10 cellular contexts compared by ENCODE assay signal in genomic region chr7:98286093-98286525, GRCh38. TPM values are rescaled to one million over a fixed set of nuclear protein-coding genes. Genes with fewer than 3 reads are reported as not detected.
DNase-seq lines count a peak whose midpoint lies in the region; ATAC-seq, FAIRE-seq and TF ChIP-seq lines count a peak whose summit lies in the region.
"Had no signal": no experiment of that assay in that cellular context is flagged by ENCODE, and none has a peak within 500 bp of the region (broad histone marks: within the 10 kb centered on the region; RNA-seq: fewer than 3 reads in every experiment).

No MANE protein-coding gene starts in this region.

- peaks cover 87% of the 10 kb centered on the region for H3K79me2 ChIP-seq in endothelial cell of umbilical vein (ENCODE audit: control insufficient read depth, insufficient read depth, low read length)

- no peak for DNase-seq in AG04450 (ENCODE audit: low read depth, low spot score)
- peak; percentile 79 for DNase-seq in NOMO-1 treated with dmso at 0.1 percent for 144 hours (lab: John Stamatoyannopoulos, UW; ENCODE audit: unreplicated experiment)
- no peak for DNase-seq in endothelial cell of umbilical vein (ENCODE audit: low read depth, low spot score)
- DNase-seq in mucosa of descending colon = peak; percentile 58 to 70 (median 65)
- DNase-seq in NCI-H1436 treated with DMSO at 0.1 percent for 48 hours (lab: John Stamatoyannopoulos, UW) = no peak
- DNase-seq: activated naive CD4-positive, alpha-beta T cell treated with Interleukin-2 at 50 U/mL for 16 hours; stimulated activated CD4-positive, alpha-beta T cell treated with anti-CD3 and anti-CD28 coated beads, Interleukin-1b, Interleukin-23, amount 100 ng/mL, for 48 hours had no signal

- dilution Hi-C loops in endothelial cell of umbilical vein (cut with MboI; ENCODE audit: extremely low pct_ligation_motif_present, low sequenced_read_pairs) = no loop called here

- peaks cover 34% of the 10 kb centered on the region for H3K4me1 ChIP-seq in endothelial cell of umbilical vein (ENCODE audit: control insufficient read depth, extremely low read depth, insufficient read depth, low read length)
- H3K4me1 ChIP-seq in mucosa of descending colon (ENCODE audit: low read depth) = peaks cover 60% of the 10 kb centered on the region

- no peak for TF ChIP-seq CTCF in AG04450 (IDR thresholded peaks at IDR 0.05; ENCODE audit: low read depth, low read length)
- no peak for TF ChIP-seq CTCF in endothelial cell of umbilical vein (IDR thresholded peaks at IDR 0.05; ENCODE audit: extremely low read depth in 1 of 2, insufficient read depth in 1 of 2, low read depth in 1 of 2, low read length in 2 of 2)
- no peak for TF ChIP-seq CTCF in mucosa of descending colon (IDR thresholded peaks at IDR 0.05)

- ATAC-seq in mucosa of descending colon = no peak
- ATAC-seq in HG02852 (IDR thresholded peaks at IDR 0.05; ENCODE audit: unreplicated experiment) = no peak
- ATAC-seq in GM21737 (IDR thresholded peaks at IDR 0.05; ENCODE audit: unreplicated experiment) = no peak
- no peak for ATAC-seq in GM21423 (IDR thresholded peaks at IDR 0.05; ENCODE audit: unreplicated experiment)

- peak overlapping the region; percentile 11 for H3K27ac ChIP-seq in AG04450 (ENCODE audit: low read depth, low read length)
- H3K27ac ChIP-seq in endothelial cell of umbilical vein (ENCODE audit: insufficient read depth, low read depth, low read length) = peak overlapping the region; percentile 63

- H2AFZ ChIP-seq in endothelial cell of umbilical vein (ENCODE audit: low read depth, low read length) = no peak overlapping the region

- no peak for FAIRE-seq in endothelial cell of umbilical vein (lab: Jason Lieb, UNC)

- H3K4me3 ChIP-seq in AG04450 (ENCODE audit: low read depth, low read length) (no peak overlapping the region), endothelial cell of umbilical vein (replicated peaks in 1 of 3; ENCODE audit: insufficient read depth in 1 of 3, low read depth in 1 of 3, low read length in 3 of 3) (no peak overlapping the region), mucosa of descending colon (no peak overlapping the region)

- H3K4me2 ChIP-seq in endothelial cell of umbilical vein (ENCODE audit: insufficient read depth, low read length) = peak overlapping the region; percentile 87

- intact Hi-C loops in endothelial cell of umbilical vein (cut with micrococcal nuclease) (no loop called here), mucosa of descending colon (cut with DNase I, micrococcal nuclease) (loop anchor here in 1 of 2 donors (10.0 kb wide), 1 partner anchor 119 kb away; the partner anchor contains the start of gene BAIAP2L1)

- peaks cover 2% of the 10 kb centered on the region for H4K20me1 ChIP-seq in endothelial cell of umbilical vein (replicated peaks; ENCODE audit: control insufficient read depth, extremely low read depth, insufficient read depth, low read length)

- peaks cover 2 to 36% of the 10 kb centered on the region in 2 experiments for H3K36me3 ChIP-seq in endothelial cell of umbilical vein (ENCODE audit: control insufficient read depth in 2 of 2, extremely low read depth in 1 of 2, insufficient read depth in 2 of 2, low read length in 2 of 2)
- H3K36me3 ChIP-seq in mucosa of descending colon (ENCODE audit: low read depth) = no peaks in the 10 kb centered on the region

- H3K27me3 ChIP-seq in AG04450 (ENCODE audit: control insufficient read depth, insufficient read depth, low read length) (no peaks in the 10 kb centered on the region), endothelial cell of umbilical vein (ENCODE audit: control insufficient read depth in 2 of 2, insufficient read depth in 2 of 2, low read length in 2 of 2) (no peaks in the 10 kb centered on the region)

- no peaks in the 10 kb centered on the region for H3K9me1 ChIP-seq in endothelial cell of umbilical vein (replicated peaks; ENCODE audit: control insufficient read depth, extremely low read depth, insufficient read depth, low read length)

- TF ChIP-seq POLR2A in endothelial cell of umbilical vein (IDR thresholded peaks at IDR 0.05; ENCODE audit: low read depth, low read length) = no peak

- H3K9me3 ChIP-seq in AG04450 (ENCODE audit: control insufficient read depth, insufficient read depth, low read length) (no peaks in the 10 kb centered on the region; the same call in 1 of the 2 replicates), endothelial cell of umbilical vein (replicated peaks; ENCODE audit: control insufficient read depth, insufficient read depth, low read length) (no peaks in the 10 kb centered on the region), mucosa of descending colon (no peaks in the 10 kb centered on the region)

- POLR2A ChIA-PET in AG04450 (lab: Yijun Ruan, JAX) = no interaction called here
- POLR2A ChIA-PET in endothelial cell of umbilical vein (lab: Charles Lee) = no interaction called here

- no TSS peak for BruUV-seq in endothelial cell of umbilical vein (replicated peaks; lab: Mats Ljungman, UMichigan)

- peak overlapping the region; percentile 13 for H3K9ac ChIP-seq in endothelial cell of umbilical vein (replicated peaks; ENCODE audit: extremely low read depth, insufficient read depth, low read length)

- CTCF ChIA-PET in AG04450 (lab: Charles Lee) = interaction anchor here (1.0 kb wide), 1 partner anchor 8 kb away, joined by 5 read pairs; no protein-coding TSS in a partner anchor
- CTCF ChIA-PET in endothelial cell of umbilical vein (lab: Charles Lee) = interaction anchor here (1.2 to 2.9 kb wide), 2 partner anchors 19 to 265 kb away, joined by 3 to 6 read pairs; no protein-coding TSS in a partner anchor

TF ChIP-seq in endothelial cell of umbilical vein, 7 proteins besides CTCF, POLR2A, EP300 and RAD21:
- TF ChIP-seq MYC (IDR thresholded peaks at IDR 0.05; ENCODE audit: low read depth, low read length) = no peak
- TF ChIP-seq JUN (IDR thresholded peaks at IDR 0.05; ENCODE audit: borderline replicate concordance, insufficient read depth, insufficient read length, low read depth) = no peak
- no peak for TF ChIP-seq EZH2 (IDR thresholded peaks at IDR 0.05; ENCODE audit: borderline replicate concordance, low read depth, low read length, severe bottlenecking)
- no peak for TF ChIP-seq MAX (IDR thresholded peaks at IDR 0.05; ENCODE audit: insufficient read depth, insufficient read length)
- no peak for TF ChIP-seq FOS (IDR thresholded peaks at IDR 0.05; ENCODE audit: borderline replicate concordance, insufficient read depth, low read length)
- TF ChIP-seq GATA2 (IDR thresholded peaks at IDR 0.05; ENCODE audit: insufficient read depth, insufficient read length, low read depth, low read length) = no peak
- TF ChIP-seq POLR2AphosphoS5 (IDR thresholded peaks at IDR 0.05; ENCODE audit: insufficient read depth, low read depth, low read length) = no peak

RNA-seq across cellular contexts. Expression of gene BRI3, which starts 4.6 kb away (rescaled TPM):
- polyA plus RNA-seq in AG04450 (2011; rRNA removed) = 91.9 and 104 TPM in 2 replicates
- polyA minus RNA-seq in AG04450 (2011; rRNA and poly(A)+ RNA removed) = 47.8 and 68.2 TPM in 2 replicates
- 284 and 317 TPM in 2 replicates for total RNA-seq in endothelial cell of umbilical vein
- polyA plus RNA-seq in endothelial cell of umbilical vein = 214 and 223 TPM in 2 replicates
- polyA plus RNA-seq in endothelial cell of umbilical vein (2011; cell fraction: cytosol; rRNA removed) = 168 and 172 TPM in 2 replicates
- 57.3 and 67.5 TPM in 2 replicates for polyA plus RNA-seq in endothelial cell of umbilical vein (2011; cell fraction: nucleus; rRNA removed)
- polyA plus RNA-seq in endothelial cell of umbilical vein (2012) = 224 and 245 TPM in 2 replicates
- polyA minus RNA-seq in endothelial cell of umbilical vein = 93.6 and 113 TPM in 2 replicates
- 39.4 TPM for polyA minus RNA-seq in endothelial cell of umbilical vein (2011; cell fraction: cytosol; rRNA and poly(A)+ RNA removed)
- polyA minus RNA-seq in endothelial cell of umbilical vein (2011; cell fraction: nucleus; rRNA and poly(A)+ RNA removed) = 41.2 and 44.6 TPM in 2 replicates
- total RNA-seq in mucosa of descending colon = 100 to 1,000 TPM; 186 to 205 (median 202) TPM

RNA-seq across cellular contexts. Expression of gene TECPR1, which starts 34.1 kb away (rescaled TPM):
- polyA plus RNA-seq in AG04450 (2011; rRNA removed) (3.5 and 5.0 TPM in 2 replicates), endothelial cell of umbilical vein (11.8 and 12.3 TPM in 2 replicates)
- 5.7 and 7.5 TPM in 2 replicates for polyA minus RNA-seq in AG04450 (2011; rRNA and poly(A)+ RNA removed)
- total RNA-seq in endothelial cell of umbilical vein (84.9 and 97.5 TPM in 2 replicates), mucosa of descending colon (10 to 100 TPM; 37.0 to 50.5 (median 45.5) TPM)
- polyA plus RNA-seq in endothelial cell of umbilical vein (2011; cell fraction: cytosol; rRNA removed) = 10.2 and 11.5 TPM in 2 replicates
- 47.5 and 65.1 TPM in 2 replicates for polyA plus RNA-seq in endothelial cell of umbilical vein (2011; cell fraction: nucleus; rRNA removed)
- polyA plus RNA-seq in endothelial cell of umbilical vein (2012) = 30.2 and 32.1 TPM in 2 replicates
- polyA minus RNA-seq in endothelial cell of umbilical vein = 28.8 and 56.2 TPM in 2 replicates
- polyA minus RNA-seq in endothelial cell of umbilical vein (2011; cell fraction: cytosol; rRNA and poly(A)+ RNA removed) = 4.0 TPM
- polyA minus RNA-seq in endothelial cell of umbilical vein (2011; cell fraction: nucleus; rRNA and poly(A)+ RNA removed) = 28.0 and 44.2 TPM in 2 replicates

Comparison
In these comparisons a context has a peak if more than half of its experiments do, and no peak if none do; other contexts are left out.
1. DNase-seq: peak in NOMO-1 treated with dmso at 0.1 percent for 144 hours (single experiment) and mucosa of descending colon (3 of 3); none in AG04450 (single experiment), endothelial cell of umbilical vein (single experiment) and NCI-H1436 treated with DMSO at 0.1 percent for 48 hours (single experiment).